In the genomic region with DNA sequence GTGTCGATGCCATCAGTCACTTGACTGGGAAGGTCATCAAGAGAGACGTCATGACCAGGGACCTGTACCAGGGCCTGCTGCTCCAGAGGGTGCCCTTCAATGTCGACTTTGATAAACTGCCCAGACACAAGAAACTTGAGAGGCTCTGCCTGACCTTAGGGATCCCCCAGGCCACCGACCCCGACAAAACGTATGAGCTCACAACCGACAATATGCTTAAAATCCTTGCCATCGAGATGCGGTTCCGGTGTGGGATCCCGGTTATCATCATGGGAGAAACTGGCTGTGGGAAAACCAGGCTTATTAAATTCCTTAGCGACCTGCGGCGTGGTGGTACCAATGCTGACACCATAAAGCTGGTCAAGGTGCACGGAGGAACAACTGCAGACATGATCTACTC, we compare ENCODE assay signal across 19 cellular contexts.
DNase-seq lines count a peak whose midpoint lies in the region; ATAC-seq, FAIRE-seq and TF ChIP-seq lines count a peak whose summit lies in the region.
"Had no signal": no experiment of that assay in that cellular context is flagged by ENCODE, and none has a peak within 500 bp of the region (broad histone marks: within the 10 kb centered on the region; RNA-seq: fewer than 3 reads in every experiment).

No MANE protein-coding gene starts in this region.

- POLR2A ChIA-PET in K562 (lab: Yijun Ruan, JAX), result interaction anchor here (0.6 kb wide), 1 partner anchor 15 kb away, joined by 3 read pairs; no protein-coding TSS in a partner anchor

- in situ Hi-C loops in K562 (cut with MboI), result no loop called here

- TF ChIP-seq POLR2A in K562 (conservative IDR thresholded peaks at IDR 0.05), result no peak

- no peak overlapping the region for H2AFZ ChIP-seq in K562 (ENCODE audit: low read depth, low read length)
- H2AFZ ChIP-seq: GM23338 had no signal

- CTCF ChIA-PET in K562 (lab: Yijun Ruan, JAX; ENCODE audit: low intra/inter-chr PET ratio), result no interaction called here

- no peaks in the 10 kb centered on the region for H3K79me2 ChIP-seq in K562 (ENCODE audit: control insufficient read depth, insufficient read depth, low read length)

- H3K9me1 ChIP-seq in K562 (ENCODE audit: control insufficient read depth, insufficient read depth, low read length), result no peaks in the 10 kb centered on the region

- H3K4me3 Mint-ChIP-seq in activated T-cell treated with anti-CD3 and anti-CD28 coated beads, Interleukin-2, amount 50 U/mL, for 72 hours, result no peak overlapping the region
- no peak overlapping the region for H3K4me3 Mint-ChIP-seq in activated T-cell treated with anti-CD3 and anti-CD28 coated beads, Interleukin-2, amount 50 U/mL, for 4 hours
- H3K4me3 Mint-ChIP-seq: B cell; CD4-positive, alpha-beta T cell; GM23338; H9; HFFc6 had no signal

- no peak for FAIRE-seq in K562 (lab: Jason Lieb, UNC)
- FAIRE-seq: A204.1, GM12878, GM18507 had no signal

- no peaks in the 10 kb centered on the region for H3K9me3 ChIP-seq in K562 (replicated peaks; ENCODE audit: control insufficient read depth, insufficient read depth, low read depth, low read length)

- no peak overlapping the region for H3K4me2 ChIP-seq in K562 (ENCODE audit: insufficient read depth, low read length)
- H3K4me2 ChIP-seq: GM23338 had no signal

- peaks cover 33 to 62% of the 10 kb centered on the region in 2 donors for H3K36me3 Mint-ChIP-seq in activated T-cell treated with anti-CD3 and anti-CD28 coated beads, Interleukin-2, amount 50 U/mL, for 72 hours (ENCODE audit: insufficient read depth in 2 of 2)
- H3K36me3 Mint-ChIP-seq in activated T-cell treated with anti-CD3 and anti-CD28 coated beads, Interleukin-2, amount 50 U/mL, for 4 hours (ENCODE audit: insufficient read depth), result peaks cover 73% of the 10 kb centered on the region

- no peak for TF ChIP-seq CTCF in K562 (IDR thresholded peaks at IDR 0.05 in 2 of 3, conservative IDR thresholded peaks at IDR 0.05 in 1 of 3; ENCODE audit: insufficient read depth in 2 of 3, low read depth in 1 of 3, low read length in 3 of 3)

- no peak overlapping the region for H3K27ac ChIP-seq in K562 (ENCODE audit: extremely low read depth, low read depth, low read length)

- H3K4me1 ChIP-seq in K562 (replicated peaks in 1 of 2; ENCODE audit: control insufficient read depth in 2 of 2, insufficient read depth in 2 of 2, low read length in 2 of 2), result no peaks in the 10 kb centered on the region

- 91% methylated on average over 15 of the region's 15 CpGs for WGBS in K562 (ENCODE audit: insufficient coverage, low coverage, missing lambda C conversion rate)

- H3K9me3 Mint-ChIP-seq in activated T-cell treated with anti-CD3 and anti-CD28 coated beads, Interleukin-2, amount 50 U/mL, for 72 hours, result no peaks in the 10 kb centered on the region
- no peaks in the 10 kb centered on the region for H3K9me3 Mint-ChIP-seq in activated T-cell treated with anti-CD3 and anti-CD28 coated beads, Interleukin-2, amount 50 U/mL, for 4 hours
- H3K9me3 Mint-ChIP-seq: CD4-positive, alpha-beta T cell; GM23338; H9; HFFc6 had no signal

- intact Hi-C loops in K562 (cut with micrococcal nuclease), result no loop called here
- intact Hi-C loops in posterior vena cava (cut with DNase I), result no loop called here

- ATAC-seq in activated T-cell treated with anti-CD3 and anti-CD28 coated beads, Interleukin-2, amount 50 U/mL, for 72 hours (replicated peaks in 1 of 2), result no peak
- ATAC-seq in activated T-cell treated with anti-CD3 and anti-CD28 coated beads, Interleukin-2, amount 50 U/mL, for 4 hours, result no peak
- ATAC-seq in K562, result no peak
- ATAC-seq in HG03135 (IDR thresholded peaks at IDR 0.05; ENCODE audit: unreplicated experiment), result no peak
- no peak for ATAC-seq in GM21737 (IDR thresholded peaks at IDR 0.05; ENCODE audit: unreplicated experiment)
- ATAC-seq in stimulated activated naive CD8-positive, alpha-beta T cell treated with anti-CD3 and anti-CD28 coated beads, Interleukin-15, Interleukin-2, amounts not matched to agents 100 U/mL and 50 U/mL, for 24 hours, result no peak
- ATAC-seq: GM12878, GM23338 had no signal

- TF ChIP-seq EP300 in K562 (IDR thresholded peaks at IDR 0.05; ENCODE audit: low read length), result no peak

- peaks cover 82% of the 10 kb centered on the region; the same call in 2 of the 3 replicates for H3K36me3 ChIP-seq in K562 (ENCODE audit: control insufficient read depth, insufficient read depth, low read length)

- no peaks in the 10 kb centered on the region for H3K27me3 Mint-ChIP-seq in activated T-cell treated with anti-CD3 and anti-CD28 coated beads, Interleukin-2, amount 50 U/mL, for 72 hours (ENCODE audit: low read depth)
- no peaks in the 10 kb centered on the region for H3K27me3 Mint-ChIP-seq in activated T-cell treated with anti-CD3 and anti-CD28 coated beads, Interleukin-2, amount 50 U/mL, for 4 hours (ENCODE audit: low read depth)
- H3K27me3 Mint-ChIP-seq: B cell; CD4-positive, alpha-beta T cell had no signal

- H3K9ac ChIP-seq in K562 (ENCODE audit: insufficient read depth in 1 of 2, low read depth in 2 of 2, low read length in 2 of 2), result no peak overlapping the region

- H3K27ac Mint-ChIP-seq in activated T-cell treated with anti-CD3 and anti-CD28 coated beads, Interleukin-2, amount 50 U/mL, for 72 hours, result peak overlapping the region; percentile 54
- H3K27ac Mint-ChIP-seq: B cell; CD4-positive, alpha-beta T cell; GM23338; H9; HFFc6 had no signal

- DNase-seq in activated T-cell treated with anti-CD3 and anti-CD28 coated beads, Interleukin-2, amount 50 U/mL, for 72 hours, result no peak
- DNase-seq in activated T-cell treated with anti-CD3 and anti-CD28 coated beads, Interleukin-2, amount 50 U/mL, for 4 hours, result no peak
- no peak for DNase-seq in K562 (ENCODE audit: extremely low read depth in 1 of 4, low spot score in 3 of 4)
- peak; percentile 52 for DNase-seq in posterior vena cava (ENCODE audit: low spot score)
- no peak for DNase-seq in stimulated activated naive CD8-positive, alpha-beta T cell treated with anti-CD3 and anti-CD28 coated beads, Interleukin-15, Interleukin-2, amounts not matched to agents 100 U/mL and 50 U/mL, for 24 hours
- DNase-seq: C1 segment of cervical spinal cord, Calu3, DMS 273 treated with DMSO at 0.1 percent for 48 hours, DMS79, H9, HFFc6 had no signal

- no peak for TF ChIP-seq RAD21 in K562 (CRISPR knock-in tag; conservative IDR thresholded peaks at IDR 0.05 in 1 of 2, IDR thresholded peaks at IDR 0.05 in 1 of 2)

- H3K4me3 ChIP-seq in K562, result no peak overlapping the region
- H3K4me3 ChIP-seq: GM12878, GM23338 had no signal

- TSS peak; percentile 30 for BruUV-seq in K562 (replicated peaks; lab: Mats Ljungman, UMichigan)

- H3K4me1 Mint-ChIP-seq in activated T-cell treated with anti-CD3 and anti-CD28 coated beads, Interleukin-2, amount 50 U/mL, for 72 hours (ENCODE audit: low read depth), result peaks cover 16% of the 10 kb centered on the region
- H3K4me1 Mint-ChIP-seq in activated T-cell treated with anti-CD3 and anti-CD28 coated beads, Interleukin-2, amount 50 U/mL, for 4 hours (ENCODE audit: low read depth), result no peaks in the 10 kb centered on the region
- H3K4me1 Mint-ChIP-seq: B cell, GM23338, H9 had no signal

- no peaks in the 10 kb centered on the region for H4K20me1 ChIP-seq in K562 (replicated peaks; ENCODE audit: control insufficient read depth, insufficient read depth, low read length)

- no peaks in the 10 kb centered on the region for H3K27me3 ChIP-seq in K562 (ENCODE audit: control insufficient read depth in 2 of 2, insufficient read depth in 2 of 2, low read length in 2 of 2)

TF ChIP-seq in K562, 482 proteins besides CTCF, POLR2A, EP300 and RAD21:
- no peak for TF ChIP-seq NFE2L1 (tag; IDR thresholded peaks at IDR 0.05; ENCODE audit: borderline replicate concordance, low read depth)
